8 cellular contexts compared by ENCODE assay signal in the genomic region with DNA sequence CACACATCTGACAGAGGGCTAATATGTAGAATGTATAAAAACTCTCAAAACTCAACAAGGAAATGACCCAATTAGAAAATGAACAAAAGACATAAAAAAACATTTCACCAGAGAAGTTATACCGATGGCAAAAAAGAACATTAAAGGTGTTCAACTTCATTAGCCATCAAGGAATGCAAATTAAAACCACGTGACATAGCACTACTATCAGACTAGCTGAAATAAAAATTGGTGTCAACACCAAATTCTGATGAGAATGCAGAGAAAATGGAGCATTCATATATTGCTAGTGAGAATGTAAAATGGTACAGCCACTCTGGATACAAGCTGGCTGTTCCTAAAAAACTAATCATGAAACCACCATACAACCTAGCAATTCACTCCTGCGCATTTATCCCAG.
"Had no signal": no experiment of that assay in that cellular context is flagged by ENCODE, and none has a peak within 500 bp of the region (broad histone marks: within the 10 kb centered on the region; RNA-seq: fewer than 3 reads in every experiment).

No MANE protein-coding gene starts in this region.

- ATAC-seq: GM12878 had no signal

- DNase-seq: GDM1, GF-D8 had no signal

- FAIRE-seq: G401.6, GM12878, GM12891, GM12892, GM18507, GM19239 had no signal

- H3K4me3 ChIP-seq: GM12878 had no signal
